ENCODE assay signal across 8 cellular contexts in genomic region chr21:17512245-17513213, GRCh38. TPM values are rescaled to one million over a fixed set of nuclear protein-coding genes. Genes with fewer than 3 reads are reported as not detected.
DNase-seq lines count a peak whose midpoint lies in the region; ATAC-seq, FAIRE-seq and TF ChIP-seq lines count a peak whose summit lies in the region.

TSS of gene CXADR (plus strand) at chr21:17513043. CDS start at chr21:17513130, 87 bp downstream.

- DNase-seq in ACHN (peak; percentile 31), NCI-H524 (lab: John Stamatoyannopoulos, UW) (peak; percentile 77 to 93), endothelial cell of umbilical vein (ENCODE audit: low read depth, low spot score) (peak; percentile 48), mucosa of gallbladder (ENCODE audit: low spot score) (peak; percentile 86)
- peak; percentile 47 for DNase-seq in activated CD8-positive, alpha-beta memory T cell treated with anti-CD3 and anti-CD28 coated beads, Interleukin-2, amount 50 U/mL, for 1 hour (ENCODE audit: extremely low read depth)
- DNase-seq in stimulated activated CD8-positive, alpha-beta memory T cell treated with anti-CD3 and anti-CD28 coated beads, Interleukin-4, amount 100 ng/mL, for 48 hours = peak; percentile 77

- CTCF ChIA-PET in endothelial cell of umbilical vein (lab: Charles Lee) = interaction anchor here (0.8 to 6.3 kb wide), 23 partner anchors 8 to 126 kb away, joined by 3 to 68 read pairs (median 6); no protein-coding TSS in a partner anchor

- H3K4me2 ChIP-seq in endothelial cell of umbilical vein (ENCODE audit: insufficient read depth, low read length) = peak within 1 kb of the TSS; percentile 80

- no TSS peak for BruUV-seq in endothelial cell of umbilical vein (replicated peaks; lab: Mats Ljungman, UMichigan)

- ATAC-seq in GM19025 (IDR thresholded peaks at IDR 0.05; ENCODE audit: low read depth, unreplicated experiment) (peak; percentile 87), HG03342 (IDR thresholded peaks at IDR 0.05; ENCODE audit: unreplicated experiment) (peak; percentile 85)

- no peak for FAIRE-seq in endothelial cell of umbilical vein (lab: Jason Lieb, UNC)

- no peaks in the 10 kb centered on the region for H3K79me2 ChIP-seq in endothelial cell of umbilical vein (ENCODE audit: control insufficient read depth, insufficient read depth, low read length)

- POLR2A ChIA-PET in endothelial cell of umbilical vein (lab: Charles Lee) = no interaction called here

- peak within 1 kb of the TSS; percentile 26 for H3K27ac ChIP-seq in endothelial cell of umbilical vein (ENCODE audit: insufficient read depth, low read depth, low read length)

- peak; percentile 21 to 77 for TF ChIP-seq CTCF in endothelial cell of umbilical vein (IDR thresholded peaks at IDR 0.05; ENCODE audit: extremely low read depth in 1 of 2, insufficient read depth in 1 of 2, low read depth in 1 of 2, low read length in 2 of 2)

- H3K4me3 ChIP-seq in endothelial cell of umbilical vein (replicated peaks in 1 of 3; ENCODE audit: insufficient read depth in 1 of 3, low read depth in 1 of 3, low read length in 3 of 3) = peak within 1 kb of the TSS; percentile 11 to 97 (median 73)

- H3K36me3 ChIP-seq in endothelial cell of umbilical vein (ENCODE audit: control insufficient read depth in 2 of 2, extremely low read depth in 1 of 2, insufficient read depth in 2 of 2, low read length in 2 of 2) = no peaks in the 10 kb centered on the region

- H3K4me1 ChIP-seq in endothelial cell of umbilical vein (ENCODE audit: control insufficient read depth, extremely low read depth, insufficient read depth, low read length) = peaks cover 15% of the 10 kb centered on the region

- dilution Hi-C loops in endothelial cell of umbilical vein (cut with MboI; ENCODE audit: extremely low pct_ligation_motif_present, low sequenced_read_pairs) = no loop called here

- peaks cover 2 to 19% of the 10 kb centered on the region in 2 experiments for H3K27me3 ChIP-seq in endothelial cell of umbilical vein (ENCODE audit: control insufficient read depth in 2 of 2, insufficient read depth in 2 of 2, low read length in 2 of 2)

- H3K9ac ChIP-seq in endothelial cell of umbilical vein (replicated peaks; ENCODE audit: extremely low read depth, insufficient read depth, low read length) = peak within 1 kb of the TSS; percentile 66

- intact Hi-C loops in endothelial cell of umbilical vein (cut with micrococcal nuclease) = loop anchor here (1.0 to 2.0 kb wide), 6 partner anchors 20 to 125 kb away; no protein-coding TSS in a partner anchor

- no peaks in the 10 kb centered on the region for H4K20me1 ChIP-seq in endothelial cell of umbilical vein (replicated peaks; ENCODE audit: control insufficient read depth, extremely low read depth, insufficient read depth, low read length)

- H3K9me1 ChIP-seq in endothelial cell of umbilical vein (replicated peaks; ENCODE audit: control insufficient read depth, extremely low read depth, insufficient read depth, low read length) = peaks cover 2% of the 10 kb centered on the region

- in situ Hi-C loops in ACHN (cut with HindIII; ENCODE audit: low pct_ligation_motif_present, low pct_unique_long_range_greater_than_20kb, low sequenced_read_pairs) = no loop called here

- peak within 1 kb of the TSS; percentile 59 for H2AFZ ChIP-seq in endothelial cell of umbilical vein (ENCODE audit: low read depth, low read length)

- TF ChIP-seq POLR2A in endothelial cell of umbilical vein (IDR thresholded peaks at IDR 0.05; ENCODE audit: low read depth, low read length) = no peak

- no peaks in the 10 kb centered on the region for H3K9me3 ChIP-seq in endothelial cell of umbilical vein (replicated peaks; ENCODE audit: control insufficient read depth, insufficient read depth, low read length)

TF ChIP-seq in endothelial cell of umbilical vein, 7 proteins besides CTCF, POLR2A, EP300 and RAD21:
- TF ChIP-seq POLR2AphosphoS5 (IDR thresholded peaks at IDR 0.05; ENCODE audit: insufficient read depth, low read depth, low read length) (no peak), MAX (IDR thresholded peaks at IDR 0.05; ENCODE audit: insufficient read depth, insufficient read length) (no peak), EZH2 (IDR thresholded peaks at IDR 0.05; ENCODE audit: borderline replicate concordance, low read depth, low read length, severe bottlenecking) (no peak), MYC (IDR thresholded peaks at IDR 0.05; ENCODE audit: low read depth, low read length) (no peak), FOS (IDR thresholded peaks at IDR 0.05; ENCODE audit: borderline replicate concordance, insufficient read depth, low read length) (no peak), GATA2 (IDR thresholded peaks at IDR 0.05; ENCODE audit: insufficient read depth, insufficient read length, low read depth, low read length) (no peak), JUN (IDR thresholded peaks at IDR 0.05; ENCODE audit: borderline replicate concordance, insufficient read depth, insufficient read length, low read depth) (no peak)

RNA-seq across cellular contexts. Expression of gene CXADR, which starts in this region (rescaled TPM):
- total RNA-seq in endothelial cell of umbilical vein (10.7 and 12.2 TPM in 2 replicates), mucosa of gallbladder (151 TPM)
- polyA plus RNA-seq in endothelial cell of umbilical vein = 2.2 and 3.2 TPM in 2 replicates
- polyA plus RNA-seq in endothelial cell of umbilical vein (2011; cell fraction: cytosol; rRNA removed) = 1.8 and 2.4 TPM in 2 replicates
- 1.4 and 1.7 TPM in 2 replicates for polyA plus RNA-seq in endothelial cell of umbilical vein (2011; cell fraction: nucleus; rRNA removed)
- 6.4 and 10.0 TPM in 2 replicates for polyA plus RNA-seq in endothelial cell of umbilical vein (2012)
- polyA minus RNA-seq in endothelial cell of umbilical vein = 4.5 and 8.7 TPM in 2 replicates
- polyA minus RNA-seq in endothelial cell of umbilical vein (2011; cell fraction: cytosol; rRNA and poly(A)+ RNA removed) = 27.5 TPM
- polyA minus RNA-seq in endothelial cell of umbilical vein (2011; cell fraction: nucleus; rRNA and poly(A)+ RNA removed) = 5.5 and 6.2 TPM in 2 replicates

Comparison
In these comparisons a context has a peak if more than half of its experiments do, and no peak if none do; other contexts are left out.
1. Peak in every context shown above with its lines: DNase-seq, ATAC-seq, H3K4me3 ChIP-seq and H3K27ac ChIP-seq.
2. RNA of gene CXADR (total RNA-seq): 151 TPM in mucosa of gallbladder (single experiment); 10.7 to 12.2 TPM in endothelial cell of umbilical vein; every median in the first group is over 10 times any median in the second.
3. DNase-seq: peak in every context shown above with its lines; median percentile 86 in mucosa of gallbladder; 85 in NCI-H524; 77 in stimulated activated CD8-positive, alpha-beta memory T cell treated with anti-CD3 and anti-CD28 coated beads, Interleukin-4, amount 100 ng/mL, for 48 hours; 48 in endothelial cell of umbilical vein; 47 in activated CD8-positive, alpha-beta memory T cell treated with anti-CD3 and anti-CD28 coated beads, Interleukin-2, amount 50 U/mL, for 1 hour; 31 in ACHN.